1 cellular context compared by ENCODE assay signal in genomic region chr7:100124301-100125229, GRCh38.
TF ChIP-seq lines count a peak whose summit lies in the region.

No MANE protein-coding gene starts in this region.

TF ChIP-seq in HCT116, 20 proteins besides CTCF, POLR2A, EP300 and RAD21:
- TF ChIP-seq POLR2AphosphoS5 (IDR thresholded peaks at IDR 0.05; ENCODE audit: low read depth, low read length) (peak; percentile 24; the same call in 1 of the 2 replicates), FOSL1 (IDR thresholded peaks at IDR 0.05; ENCODE audit: low read depth) (no peak), CEBPB (IDR thresholded peaks at IDR 0.05; ENCODE audit: low read depth) (no peak), SIN3A (IDR thresholded peaks at IDR 0.05; ENCODE audit: low read depth) (no peak), TCF7L2 (IDR thresholded peaks at IDR 0.05; ENCODE audit: borderline replicate concordance, extremely low read depth, insufficient read depth, insufficient read length) (no peak), SRF (IDR thresholded peaks at IDR 0.05; ENCODE audit: low read depth) (no peak), EGR1 (IDR thresholded peaks at IDR 0.05; ENCODE audit: low read depth) (no peak)
